In the genomic region with DNA sequence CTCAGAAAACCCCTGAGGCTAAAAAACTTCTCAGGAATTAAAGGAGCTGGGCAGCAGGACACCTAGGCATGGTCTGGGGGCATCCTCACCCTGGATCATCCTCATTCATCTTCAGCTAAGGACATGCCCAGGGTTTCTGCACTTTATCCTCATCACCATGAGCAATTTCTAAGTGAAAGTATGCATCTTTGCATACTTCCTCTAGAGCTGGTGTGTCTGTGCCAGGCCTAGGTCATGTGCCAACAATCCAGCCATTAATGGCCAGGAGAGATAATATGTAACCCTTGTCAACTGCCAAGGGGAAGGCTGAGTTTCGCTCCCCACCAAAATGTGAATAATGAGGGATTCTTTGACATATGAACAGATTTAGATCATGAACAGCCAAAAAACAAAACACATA, we compare ENCODE assay signal across 26 cellular contexts.
DNase-seq lines count a peak whose midpoint lies in the region; FAIRE-seq and TF ChIP-seq lines count a peak whose summit lies in the region.
"Had no signal": no experiment of that assay in that cellular context is flagged by ENCODE, and none has a peak within 500 bp of the region (broad histone marks: within the 10 kb centered on the region; RNA-seq: fewer than 3 reads in every experiment).

No MANE protein-coding gene starts in this region.

- H3K9me3 Mint-ChIP-seq in nephron progenitor cell, result no peaks in the 10 kb centered on the region
- H3K9me3 Mint-ChIP-seq: activated T-helper 17 cell treated with anti-CD3 and anti-CD28 coated beads, Interleukin-2, amount 50 U/mL, for 72 hours; brain; memory B cell; stimulated activated memory B cell treated with anti-CD40 and anti-IgM and Interleukin-4, amounts not matched to agents 10 μg/mL and 1 μg/mL and 100 μg/mL, for 72 hours had no signal

- H3K36me3 Mint-ChIP-seq in nephron progenitor cell (ENCODE audit: low read depth), result no peaks in the 10 kb centered on the region
- H3K36me3 Mint-ChIP-seq: activated CD8-positive, alpha-beta memory T cell treated with anti-CD3 and anti-CD28 coated beads, Interleukin-2, amount 10 ng/mL, durations not matched to agents 7 days and 5 days; activated naive CD8-positive, alpha-beta T cell; brain; memory B cell; naive B cell; stimulated activated memory B cell treated with anti-CD40 and anti-IgM and Interleukin-4, amounts not matched to agents 10 μg/mL and 1 μg/mL and 100 μg/mL, for 72 hours had no signal

- H3K27me3 Mint-ChIP-seq in nephron progenitor cell (ENCODE audit: low read depth, poor library complexity), result no peaks in the 10 kb centered on the region
- H3K27me3 Mint-ChIP-seq: activated CD8-positive, alpha-beta memory T cell treated with anti-CD3 and anti-CD28 coated beads, Interleukin-2, amount 10 ng/mL, durations not matched to agents 7 days and 5 days; activated naive CD8-positive, alpha-beta T cell; activated T-helper 17 cell treated with anti-CD3 and anti-CD28 coated beads, Interleukin-2, amount 50 U/mL, for 72 hours; brain; naive B cell; stimulated activated memory B cell treated with anti-CD40 and anti-IgM and Interleukin-4, amounts not matched to agents 10 μg/mL and 1 μg/mL and 100 μg/mL, for 72 hours had no signal

- no peaks in the 10 kb centered on the region for H4K20me1 ChIP-seq in keratinocyte (ENCODE audit: control insufficient read depth, extremely low read depth, insufficient read depth, low read length)
- H4K20me1 ChIP-seq: BLaER1 treated with 17β-estradiol and CSF1 and Interleukin-3, amounts not matched to agents 10 nM and 100 nM had no signal

- H3K4me1 ChIP-seq in keratinocyte (ENCODE audit: control insufficient read depth, extremely low read depth, insufficient read depth, low read length), result peaks cover 7% of the 10 kb centered on the region
- no peaks in the 10 kb centered on the region for H3K4me1 ChIP-seq in adrenal gland (replicated peaks in 1 of 2)
- H3K4me1 ChIP-seq: colonic mucosa had no signal

- no peaks in the 10 kb centered on the region for H3K9me1 ChIP-seq in keratinocyte (ENCODE audit: control insufficient read depth, extremely low read depth, insufficient read depth, low read length)

- no peak overlapping the region for H2AFZ ChIP-seq in keratinocyte (ENCODE audit: control insufficient read depth, low read length)

- no peaks in the 10 kb centered on the region for H3K9me3 ChIP-seq in keratinocyte (ENCODE audit: control insufficient read depth, low read depth, low read length)
- H3K9me3 ChIP-seq in adrenal gland (replicated peaks in 1 of 3), result no peaks in the 10 kb centered on the region
- H3K9me3 ChIP-seq: BLaER1 treated with 17β-estradiol and CSF1 and Interleukin-3, amounts not matched to agents 10 nM and 100 nM; colonic mucosa; thoracic aorta had no signal

- no peaks in the 10 kb centered on the region for H3K79me2 ChIP-seq in keratinocyte (ENCODE audit: control insufficient read depth, insufficient read depth, low read length)

- H3K27me3 ChIP-seq in keratinocyte (ENCODE audit: control insufficient read depth, extremely low read depth, insufficient read depth, low read length), result no peaks in the 10 kb centered on the region
- no peaks in the 10 kb centered on the region for H3K27me3 ChIP-seq in adrenal gland
- H3K27me3 ChIP-seq: BLaER1 treated with 17β-estradiol and CSF1 and Interleukin-3, amounts not matched to agents 10 nM and 100 nM; colonic mucosa had no signal

- H3K4me3 ChIP-seq in AG10803 (ENCODE audit: low read length) (no peak overlapping the region), cardiac fibroblast (replicated peaks in 1 of 2; ENCODE audit: low read depth in 2 of 2, low read length in 2 of 2) (no peak overlapping the region), keratinocyte (ENCODE audit: control insufficient read depth in 2 of 3, extremely low read depth in 1 of 3, insufficient read depth in 2 of 3, low read depth in 1 of 3, low read length in 3 of 3) (no peak overlapping the region), adrenal gland (no peak overlapping the region)
- H3K4me3 ChIP-seq: BLaER1 treated with 17β-estradiol and CSF1 and Interleukin-3, amounts not matched to agents 10 nM and 100 nM; colonic mucosa; thoracic aorta had no signal

- H3K9ac ChIP-seq in keratinocyte (ENCODE audit: control insufficient read depth, extremely low read depth, insufficient read depth, low read length), result no peak overlapping the region
- H3K9ac ChIP-seq: BLaER1 treated with 17β-estradiol and CSF1 and Interleukin-3, amounts not matched to agents 10 nM and 100 nM had no signal

- no peak overlapping the region for H3K4me3 Mint-ChIP-seq in nephron progenitor cell
- H3K4me3 Mint-ChIP-seq: activated CD8-positive, alpha-beta memory T cell treated with anti-CD3 and anti-CD28 coated beads, Interleukin-2, amount 10 ng/mL, durations not matched to agents 7 days and 5 days; activated naive CD8-positive, alpha-beta T cell; activated T-helper 17 cell treated with anti-CD3 and anti-CD28 coated beads, Interleukin-2, amount 50 U/mL, for 72 hours; brain; memory B cell; naive B cell; stimulated activated memory B cell treated with anti-CD40 and anti-IgM and Interleukin-4, amounts not matched to agents 10 μg/mL and 1 μg/mL and 100 μg/mL, for 72 hours had no signal

- WGBS in adrenal gland, 4 donors, result 83 to 100% (median 93%) methylated on average over 1 of the region's 1 CpG

- H3K36me3 ChIP-seq in keratinocyte (ENCODE audit: control insufficient read depth in 2 of 2, extremely low read depth in 1 of 2, insufficient read depth in 2 of 2, low read length in 2 of 2) (no peaks in the 10 kb centered on the region), adrenal gland (replicated peaks in 1 of 2) (no peaks in the 10 kb centered on the region)
- H3K36me3 ChIP-seq: BLaER1 treated with 17β-estradiol and CSF1 and Interleukin-3, amounts not matched to agents 10 nM and 100 nM; colonic mucosa; thoracic aorta had no signal

- dilution Hi-C loops in keratinocyte (cut with MboI; ENCODE audit: extremely low pct_ligation_motif_present, low sequenced_read_pairs), result no loop called here

- TF ChIP-seq POLR2A in adrenal gland (IDR thresholded peaks at IDR 0.05), result no peak

- H3K27ac ChIP-seq in keratinocyte (ENCODE audit: control insufficient read depth, insufficient read depth, low read length), result no peak overlapping the region
- H3K27ac ChIP-seq in adrenal gland, result no peak overlapping the region
- H3K27ac ChIP-seq: colonic mucosa, RWPE1, thoracic aorta had no signal

- no peak overlapping the region for H3K4me2 ChIP-seq in keratinocyte (ENCODE audit: control insufficient read depth, extremely low read depth, insufficient read depth, low read depth, low read length)

- H3K27ac Mint-ChIP-seq in nephron progenitor cell, result no peak overlapping the region
- H3K27ac Mint-ChIP-seq: activated CD8-positive, alpha-beta memory T cell treated with anti-CD3 and anti-CD28 coated beads, Interleukin-2, amount 10 ng/mL, durations not matched to agents 7 days and 5 days; activated naive CD8-positive, alpha-beta T cell; activated T-helper 17 cell treated with anti-CD3 and anti-CD28 coated beads, Interleukin-2, amount 50 U/mL, for 72 hours; brain; memory B cell; naive B cell; stimulated activated memory B cell treated with anti-CD40 and anti-IgM and Interleukin-4, amounts not matched to agents 10 μg/mL and 1 μg/mL and 100 μg/mL, for 72 hours had no signal

- in situ Hi-C loops in KBM-7 (cut with MboI; ENCODE audit: low pct_unique_long_range_greater_than_20kb, low sequenced_read_pairs), result no loop called here

- intact Hi-C loops in adrenal gland (cut with DNase I), result no loop called here

- no peaks in the 10 kb centered on the region for H3K4me1 Mint-ChIP-seq in nephron progenitor cell
- H3K4me1 Mint-ChIP-seq: activated CD8-positive, alpha-beta memory T cell treated with anti-CD3 and anti-CD28 coated beads, Interleukin-2, amount 10 ng/mL, durations not matched to agents 7 days and 5 days; activated T-helper 17 cell treated with anti-CD3 and anti-CD28 coated beads, Interleukin-2, amount 50 U/mL, for 72 hours; brain; memory B cell; naive B cell; stimulated activated memory B cell treated with anti-CD40 and anti-IgM and Interleukin-4, amounts not matched to agents 10 μg/mL and 1 μg/mL and 100 μg/mL, for 72 hours had no signal

- FAIRE-seq in keratinocyte (lab: Jason Lieb, UNC), result peak; percentile 5
- FAIRE-seq: A204.1, D721Med had no signal

- no peak for TF ChIP-seq CTCF in AG10803 (conservative IDR thresholded peaks at IDR 0.05; ENCODE audit: low read length)
- TF ChIP-seq CTCF in cardiac fibroblast (IDR thresholded peaks at IDR 0.05; ENCODE audit: low read depth, low read length), result no peak
- TF ChIP-seq CTCF in keratinocyte (optimal IDR thresholded peaks at IDR 0.05 in 1 of 3, IDR thresholded peaks at IDR 0.05 in 1 of 3, conservative IDR thresholded peaks at IDR 0.05 in 1 of 3; ENCODE audit: extremely low read depth in 1 of 3, insufficient read depth in 2 of 3, low read length in 3 of 3), result no peak
- TF ChIP-seq CTCF in nephron progenitor cell (IDR thresholded peaks at IDR 0.05), result no peak
- no peak for TF ChIP-seq CTCF in adrenal gland (IDR thresholded peaks at IDR 0.05)

- DNase-seq in AG10803 (ENCODE audit: low read depth) (peak; percentile 86), M059J (ENCODE audit: low read depth) (peak; percentile 50), cardiac fibroblast (ENCODE audit: low read depth in 2 of 2) (peak; percentile 63 to 75), keratinocyte (ENCODE audit: low read depth, low spot score) (no peak), nephron progenitor cell (no peak), KBM-7 (no peak), adrenal gland (no peak)
- DNase-seq in effector CD8-positive, alpha-beta T cell (lab: John Stamatoyannopoulos, UW), result no peak
- DNase-seq: activated CD8-positive, alpha-beta memory T cell treated with anti-CD3 and anti-CD28 coated beads, Interleukin-2, amount 10 ng/mL, durations not matched to agents 7 days and 5 days; colonic mucosa; GOT3; naive B cell; NCI-H1417; NCI-H2107; NCI-H510A treated with DMSO at 0.1 percent for 48 hours; right cardiac atrium had no signal

Comparison
In these comparisons a context has a peak if more than half of its experiments do, and no peak if none do; other contexts are left out.
1. DNase-seq: peak in AG10803 (single experiment), M059J (single experiment) and cardiac fibroblast (2 of 2); none in keratinocyte (single experiment), nephron progenitor cell (single experiment), KBM-7 (single experiment), effector CD8-positive, alpha-beta T cell (single experiment) and adrenal gland (0 of 7).